In genomic region chr19:6087074-6087506, GRCh38 we compare ENCODE assay signal across 8 cellular contexts. TPM values are rescaled to one million over a fixed set of nuclear protein-coding genes. Genes with fewer than 3 reads are reported as not detected.
DNase-seq lines count a peak whose midpoint lies in the region; ATAC-seq, FAIRE-seq and TF ChIP-seq lines count a peak whose summit lies in the region.

No MANE protein-coding gene starts in this region.

- no peaks in the 10 kb centered on the region for H3K36me3 ChIP-seq in muscle layer of colon (ENCODE audit: insufficient read depth, low read length)

- 28% methylated on average over 6 of the region's 9 CpGs for WGBS in A549 (ENCODE audit: missing lambda C conversion rate)

- no peak for FAIRE-seq in A549 (lab: Jason Lieb, UNC)

- H3K4me1 ChIP-seq in A549 (peaks cover 36% of the 10 kb centered on the region), muscle layer of colon (ENCODE audit: insufficient read depth, low read length) (peaks cover 65% of the 10 kb centered on the region)

- H3K27ac Mint-ChIP-seq in activated naive CD8-positive, alpha-beta T cell treated with anti-CD3 and anti-CD28 coated beads, Interleukin-2, amount 10 ng/mL, durations not matched to agents 7 days and 5 days = peak overlapping the region; percentile 82

- ATAC-seq in A549 = peak; percentile 50 to 65; a peak in 4 of 6 replicates
- peak; percentile 87 for ATAC-seq in activated naive CD8-positive, alpha-beta T cell treated with anti-CD3 and anti-CD28 coated beads, Interleukin-2, amount 10 ng/mL, durations not matched to agents 7 days and 5 days (ENCODE audit: low read depth)

- TF ChIP-seq RAD21 in A549 (conservative IDR thresholded peaks at IDR 0.05 in 1 of 2, IDR thresholded peaks at IDR 0.05 in 1 of 2) = no peak

- DNase-seq in A549 (ENCODE audit: low read depth in 1 of 2, low spot score in 1 of 2) (no peak), NCI-H1092 treated with DMSO at 0.1 percent for 48 hours (lab: John Stamatoyannopoulos, UW) (peak; percentile 59), AML-193 (lab: John Stamatoyannopoulos, UW) (no peak), putamen (ENCODE audit: low spot score) (no peak)
- DNase-seq in activated naive CD8-positive, alpha-beta T cell treated with anti-CD3 and anti-CD28 coated beads, Interleukin-2, amount 10 ng/mL, durations not matched to agents 7 days and 5 days = peak; percentile 48
- no peak for DNase-seq in stimulated activated CD4-positive, alpha-beta T cell treated with anti-CD3 and anti-CD28 coated beads, Interleukin-2, amount 100 ng/mL, for 24 hours

- peak overlapping the region; percentile 61 for H3K4me3 Mint-ChIP-seq in activated naive CD8-positive, alpha-beta T cell treated with anti-CD3 and anti-CD28 coated beads, Interleukin-2, amount 10 ng/mL, durations not matched to agents 7 days and 5 days

- peak overlapping the region; percentile 60 for H3K9ac ChIP-seq in muscle layer of colon (ENCODE audit: low read length)

- peak overlapping the region; percentile 76 to 85 for H3K27ac ChIP-seq in A549
- H3K27ac ChIP-seq in muscle layer of colon (ENCODE audit: low read depth, low read length) = peak overlapping the region; percentile 83

- CTCF ChIA-PET in A549 (lab: Yijun Ruan, JAX) = interaction anchor here (1.3 kb wide), 1 partner anchor 38 kb away, joined by 4 read pairs; no protein-coding TSS in a partner anchor

- H3K4me3 ChIP-seq in A549 (peak overlapping the region; percentile 34; the same call in 1 of the 3 replicates), muscle layer of colon (ENCODE audit: low read depth in 1 of 2, low read length in 2 of 2) (peak overlapping the region in 1 of 2 donors; percentile 45)

- no peaks in the 10 kb centered on the region for H3K27me3 ChIP-seq in muscle layer of colon (ENCODE audit: control insufficient read depth in 1 of 2, insufficient read depth in 2 of 2, low read length in 2 of 2)

- peaks cover 3% of the 10 kb centered on the region for H3K36me3 Mint-ChIP-seq in activated naive CD8-positive, alpha-beta T cell treated with anti-CD3 and anti-CD28 coated beads, Interleukin-2, amount 10 ng/mL, durations not matched to agents 7 days and 5 days

- POLR2A ChIA-PET in A549 (lab: Yijun Ruan, JAX) = no interaction called here
- POLR2A ChIA-PET in activated naive CD8-positive, alpha-beta T cell treated with anti-CD3 and anti-CD28 coated beads, Interleukin-2, amount 10 ng/mL, durations not matched to agents 7 days and 5 days (lab: Charles Lee) = interaction anchor here (0.6 to 1.7 kb wide), 4 partner anchors 13 to 367 kb away, joined by 3 to 6 read pairs (median 4); no protein-coding TSS in a partner anchor

- no peak for TF ChIP-seq CTCF in A549 (IDR thresholded peaks at IDR 0.05)

- H3K9me3 ChIP-seq in A549 (no peaks in the 10 kb centered on the region), muscle layer of colon (ENCODE audit: low read length) (no peaks in the 10 kb centered on the region)

- no peak for TF ChIP-seq EP300 in A549 (IDR thresholded peaks at IDR 0.05)

- H3K9me3 Mint-ChIP-seq in activated naive CD8-positive, alpha-beta T cell treated with anti-CD3 and anti-CD28 coated beads, Interleukin-2, amount 10 ng/mL, durations not matched to agents 7 days and 5 days = no peaks in the 10 kb centered on the region

- H3K27me3 Mint-ChIP-seq in activated naive CD8-positive, alpha-beta T cell treated with anti-CD3 and anti-CD28 coated beads, Interleukin-2, amount 10 ng/mL, durations not matched to agents 7 days and 5 days = no peaks in the 10 kb centered on the region

- TF ChIP-seq POLR2A in A549 (IDR thresholded peaks at IDR 0.05; ENCODE audit: low read length) = no peak
- peak; percentile 58 for TF ChIP-seq POLR2A in GM18526 (IDR thresholded peaks at IDR 0.05; ENCODE audit: extremely low read depth, insufficient read length)

- peak overlapping the region; percentile 86 for H3K4me2 ChIP-seq in A549

- peaks cover 22% of the 10 kb centered on the region for H3K4me1 Mint-ChIP-seq in activated naive CD8-positive, alpha-beta T cell treated with anti-CD3 and anti-CD28 coated beads, Interleukin-2, amount 10 ng/mL, durations not matched to agents 7 days and 5 days

TF ChIP-seq in A549, 52 proteins besides CTCF, POLR2A, EP300 and RAD21:
- no peak for TF ChIP-seq HOXB13 (CRISPR knock-in tag; IDR thresholded peaks at IDR 0.05; ENCODE audit: low read depth)
- no peak for TF ChIP-seq EHMT2 (IDR thresholded peaks at IDR 0.05; ENCODE audit: low read depth)
- no peak for TF ChIP-seq JUNB (IDR thresholded peaks at IDR 0.05)
- no peak for TF ChIP-seq MAFK (IDR thresholded peaks at IDR 0.05; ENCODE audit: partially characterized antibody)
- no peak for TF ChIP-seq HEYL (CRISPR knock-in tag; IDR thresholded peaks at IDR 0.05)
- no peak for TF ChIP-seq KDM5A (IDR thresholded peaks at IDR 0.05)
- no peak for TF ChIP-seq MYC (IDR thresholded peaks at IDR 0.05; ENCODE audit: borderline replicate concordance, low read length)

RNA-seq across cellular contexts. Expression of gene RFX2, which starts 23.2 kb away (rescaled TPM):
- polyA plus RNA-seq in A549 (2011; rRNA removed) = 3.9 and 4.0 TPM in 2 replicates
- 6.9 and 8.4 TPM in 2 replicates for polyA plus RNA-seq in A549 (2012; cell fraction: cytosol; rRNA removed)
- polyA plus RNA-seq in A549 (2012; cell fraction: nucleus; rRNA removed) = 14.7 and 16.9 TPM in 2 replicates
- polyA plus RNA-seq in A549 (2017; fragmentation: RNase III; extraction: RNeasy Plus Mini Kit Qiagen cat#74134 plus additional on column Dnase treatment) = 3.7 to 4.9 TPM (median 4.3 TPM) in 3 replicates
- 9.3 and 14.3 TPM in 2 replicates for polyA minus RNA-seq in A549 (2011; rRNA and poly(A)+ RNA removed)
- 10 to 100 TPM in 1 of 2 experiments, 1 to 10 TPM in 1; 9.9 to 12.2 TPM for total RNA-seq in activated naive CD8-positive, alpha-beta T cell treated with anti-CD3 and anti-CD28 coated beads, Interleukin-2, amount 10 ng/mL, durations not matched to agents 7 days and 5 days

RNA-seq across cellular contexts. Expression of gene ACSBG2, which starts 48.4 kb away (rescaled TPM):
- polyA plus RNA-seq in A549 (2011; rRNA removed) (not detected in 2 replicates), A549 (2017; fragmentation: RNase III; extraction: RNeasy Plus Mini Kit Qiagen cat#74134 plus additional on column Dnase treatment) (not detected in 3 replicates)
- polyA plus RNA-seq in A549 (2012; cell fraction: cytosol; rRNA removed) = not detected in 2 replicates
- not detected in 2 replicates for polyA plus RNA-seq in A549 (2012; cell fraction: nucleus; rRNA removed)
- polyA minus RNA-seq in A549 (2011; rRNA and poly(A)+ RNA removed) = not detected in 2 replicates
- total RNA-seq in activated naive CD8-positive, alpha-beta T cell treated with anti-CD3 and anti-CD28 coated beads, Interleukin-2, amount 10 ng/mL, durations not matched to agents 7 days and 5 days = not detected

Comparison
In these comparisons a context has a peak if more than half of its experiments do, and no peak if none do; other contexts are left out.
1. DNase-seq: peak in NCI-H1092 treated with DMSO at 0.1 percent for 48 hours (single experiment) and activated naive CD8-positive, alpha-beta T cell treated with anti-CD3 and anti-CD28 coated beads, Interleukin-2, amount 10 ng/mL, durations not matched to agents 7 days and 5 days (single experiment); none in A549 (0 of 2), AML-193 (0 of 2), putamen (single experiment) and stimulated activated CD4-positive, alpha-beta T cell treated with anti-CD3 and anti-CD28 coated beads, Interleukin-2, amount 100 ng/mL, for 24 hours (0 of 2).